37 cellular contexts compared by ENCODE assay signal in genomic region chr6:32396028-32396427, GRCh38. TPM values are rescaled to one million over a fixed set of nuclear protein-coding genes. Genes with fewer than 3 reads are reported as not detected.
"Had no signal": no experiment of that assay in that cellular context is flagged by ENCODE, and none has a peak within 500 bp of the region (broad histone marks: within the 10 kb centered on the region; RNA-seq: fewer than 3 reads in every experiment).

No MANE protein-coding gene starts in this region.

- H3K4me1 Mint-ChIP-seq: natural killer cell, nephron had no signal

- H3K4me2 ChIP-seq: smooth muscle cell had no signal

- H3K4me3 Mint-ChIP-seq: naive thymus-derived CD4-positive, alpha-beta T cell; natural killer cell; nephron; stimulated activated naive B cell treated with anti-CD40 and anti-IgM and Interleukin-4, amounts not matched to agents 10 μg/mL and 1 μg/mL and 100 μg/mL, for 72 hours; stimulated activated naive CD8-positive, alpha-beta T cell treated with anti-CD3 and anti-CD28 coated beads, Interleukin-15, Interleukin-2, amounts not matched to agents 100 ng/mL and 50 ng/mL, for 24 hours had no signal

- H3K79me2 ChIP-seq: parathyroid adenoma had no signal

- H3K36me3 ChIP-seq: neutrophil, ovary, spleen, stomach, thoracic aorta, thyroid gland, upper lobe of left lung, vagina had no signal

- ATAC-seq: naive thymus-derived CD4-positive, alpha-beta T cell; natural killer cell; psoas muscle; right cardiac atrium; sciatic nerve; stimulated activated naive B cell treated with anti-CD40 and anti-IgM and Interleukin-4, amounts not matched to agents 10 μg/mL and 1 μg/mL and 100 μg/mL, for 72 hours had no signal

- H3K36me3 Mint-ChIP-seq: naive thymus-derived CD4-positive, alpha-beta T cell; natural killer cell; stimulated activated naive B cell treated with anti-CD40 and anti-IgM and Interleukin-4, amounts not matched to agents 10 μg/mL and 1 μg/mL and 100 μg/mL, for 72 hours had no signal

- H3K27ac Mint-ChIP-seq: naive thymus-derived CD4-positive, alpha-beta T cell; natural killer cell; nephron; progenitor cell of endocrine pancreas; stimulated activated naive B cell treated with anti-CD40 and anti-IgM and Interleukin-4, amounts not matched to agents 10 μg/mL and 1 μg/mL and 100 μg/mL, for 72 hours; stimulated activated naive CD8-positive, alpha-beta T cell treated with anti-CD3 and anti-CD28 coated beads, Interleukin-15, Interleukin-2, amounts not matched to agents 100 ng/mL and 50 ng/mL, for 24 hours had no signal

- H3K9me3 Mint-ChIP-seq: naive thymus-derived CD4-positive, alpha-beta T cell; natural killer cell; nephron; stimulated activated naive B cell treated with anti-CD40 and anti-IgM and Interleukin-4, amounts not matched to agents 10 μg/mL and 1 μg/mL and 100 μg/mL, for 72 hours; stimulated activated naive CD8-positive, alpha-beta T cell treated with anti-CD3 and anti-CD28 coated beads, Interleukin-15, Interleukin-2, amounts not matched to agents 100 ng/mL and 50 ng/mL, for 24 hours had no signal

- H3K4me1 ChIP-seq: psoas muscle, stomach, tibial nerve, upper lobe of left lung, vagina had no signal

- H2AFZ ChIP-seq: parathyroid adenoma had no signal

- H3K9me3 ChIP-seq: neutrophil, ovary, psoas muscle, spleen, stomach, thoracic aorta, thyroid gland, tibial nerve, upper lobe of left lung, vagina had no signal

- H3K27ac ChIP-seq: neutrophil, ovary, parathyroid adenoma, psoas muscle, skin epidermis, stomach, thoracic aorta, thyroid gland, tibial nerve, upper lobe of left lung, vagina had no signal

- DNase-seq: naive thymus-derived CD4-positive, alpha-beta T cell; natural killer cell; nucleus accumbens; ovary; posterior cingulate gyrus; psoas muscle; right cardiac atrium; spleen; stimulated activated CD4-positive, alpha-beta T cell treated with anti-CD3 and anti-CD28 coated beads, Interleukin-12 subunit alpha, Interleukin-12 subunit beta, amount 100 ng/mL, for 4 hours; stimulated activated CD4-positive, alpha-beta T cell treated with anti-CD3 and anti-CD28 coated beads, Interleukin-1b, Interleukin-23, amount 100 ng/mL, for 48 hours; stimulated activated CD4-positive, alpha-beta T cell treated with anti-CD3 and anti-CD28 coated beads, Interleukin-4, amount 100 ng/mL, for 1 hour; stimulated activated CD4-positive, alpha-beta T cell treated with anti-CD3 and anti-CD28 coated beads, Interleukin-4, amount 100 ng/mL, for 4 hours; stimulated activated CD8-positive, alpha-beta memory T cell treated with anti-CD3 and anti-CD28 coated beads, Interleukin-4, amount 100 ng/mL, for 48 hours; stimulated activated naive B cell treated with anti-CD40 and anti-IgM and Interleukin-4, amounts not matched to agents 10 μg/mL and 1 μg/mL and 100 μg/mL, for 72 hours; stimulated activated naive CD4-positive, alpha-beta T cell treated with Interleukin-2 at 50 U/mL for 16 hours; stomach; thyroid gland; trophoblast cell; upper lobe of left lung had no signal

- FAIRE-seq: urothelium cell line had no signal

- H3K4me3 ChIP-seq: ovary, psoas muscle, skin epidermis, smooth muscle cell, spleen, stomach, thoracic aorta, thyroid gland, tibial nerve, upper lobe of left lung, vagina had no signal

RNA-seq across cellular contexts. Expression of gene BTNL2, which starts 11.0 kb away (rescaled TPM):
- total RNA-seq: naive thymus-derived CD4-positive, alpha-beta T cell; natural killer cell; osteoblast; ovary; progenitor cell of endocrine pancreas; psoas muscle; renal cortical epithelial cell; right cardiac atrium; sciatic nerve; smooth muscle cell; spleen; stomach; subcutaneous adipose tissue; temporal lobe; thoracic aorta; thyroid gland; tibial nerve; upper lobe of left lung; ureter; vagina had no signal
- polyA plus RNA-seq: naive thymus-derived CD4-positive, alpha-beta T cell; neural cell; ovary; psoas muscle; right cardiac atrium; smooth muscle cell; spleen; stomach had no signal

RNA-seq across cellular contexts. Expression of gene TSBP1, which starts 24.3 kb away (rescaled TPM):
- total RNA-seq: naive thymus-derived CD4-positive, alpha-beta T cell; natural killer cell; osteoblast; ovary; progenitor cell of endocrine pancreas; psoas muscle; renal cortical epithelial cell; right cardiac atrium; sciatic nerve; smooth muscle cell; spleen; stomach; subcutaneous adipose tissue; temporal lobe; thoracic aorta; thyroid gland; tibial nerve; upper lobe of left lung; ureter; vagina had no signal
- polyA plus RNA-seq: naive thymus-derived CD4-positive, alpha-beta T cell; neural cell; ovary; psoas muscle; right cardiac atrium; smooth muscle cell; spleen; stomach had no signal

RNA-seq across cellular contexts. Expression of gene HLA-DRA, which starts 43.7 kb away (rescaled TPM):
- total RNA-seq: progenitor cell of endocrine pancreas, smooth muscle cell had no signal
- polyA plus RNA-seq: neural cell, smooth muscle cell had no signal
